In genomic region chr1:113253979-113254378, GRCh38 we compare ENCODE assay signal across 1 cellular context.
TF ChIP-seq lines count a peak whose summit lies in the region.

No MANE protein-coding gene starts in this region.

TF ChIP-seq in WTC11, 78 proteins besides CTCF, POLR2A, EP300 and RAD21 (continued from another document):
- TF ChIP-seq USF2 (CRISPR knock-in tag; IDR thresholded peaks at IDR 0.05) (no peak), JUN (CRISPR knock-in tag; IDR thresholded peaks at IDR 0.05) (no peak), TP53 (CRISPR knock-in tag; IDR thresholded peaks at IDR 0.05) (no peak)
TF ChIP-seq in WTC11: peak in this region for 0.
